ENCODE assay signal across 1 cellular context in the genomic region with DNA sequence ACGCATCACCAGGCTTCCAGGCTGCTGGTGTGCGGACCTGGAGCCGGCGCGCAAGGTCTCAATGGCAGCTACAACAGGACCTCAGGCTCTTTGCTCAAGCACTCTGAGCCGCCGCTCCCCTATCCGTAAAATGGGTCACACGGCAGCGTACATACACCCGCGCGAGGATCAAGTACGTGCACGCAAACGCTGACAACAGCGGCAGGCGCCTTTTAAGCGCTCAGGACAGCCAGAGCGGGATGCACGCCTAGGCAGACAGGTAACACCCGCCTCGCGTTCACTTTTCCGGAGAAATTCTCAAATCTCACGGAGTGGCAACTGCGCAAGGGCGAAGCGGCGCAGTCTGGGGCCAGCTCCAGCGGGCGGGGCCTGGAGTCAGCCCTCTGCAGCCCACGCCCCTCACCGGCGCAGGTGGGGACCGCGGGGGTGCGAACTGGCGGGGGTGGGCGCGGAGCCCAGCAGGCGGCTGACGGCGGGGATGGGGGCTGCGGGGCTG.
TF ChIP-seq lines count a peak whose summit lies in the region.

No MANE protein-coding gene starts in this region.

TF ChIP-seq in HepG2, 621 proteins besides CTCF, POLR2A, EP300 and RAD21 (continued from another document and continues in another):
- TF ChIP-seq, protein P1, sequence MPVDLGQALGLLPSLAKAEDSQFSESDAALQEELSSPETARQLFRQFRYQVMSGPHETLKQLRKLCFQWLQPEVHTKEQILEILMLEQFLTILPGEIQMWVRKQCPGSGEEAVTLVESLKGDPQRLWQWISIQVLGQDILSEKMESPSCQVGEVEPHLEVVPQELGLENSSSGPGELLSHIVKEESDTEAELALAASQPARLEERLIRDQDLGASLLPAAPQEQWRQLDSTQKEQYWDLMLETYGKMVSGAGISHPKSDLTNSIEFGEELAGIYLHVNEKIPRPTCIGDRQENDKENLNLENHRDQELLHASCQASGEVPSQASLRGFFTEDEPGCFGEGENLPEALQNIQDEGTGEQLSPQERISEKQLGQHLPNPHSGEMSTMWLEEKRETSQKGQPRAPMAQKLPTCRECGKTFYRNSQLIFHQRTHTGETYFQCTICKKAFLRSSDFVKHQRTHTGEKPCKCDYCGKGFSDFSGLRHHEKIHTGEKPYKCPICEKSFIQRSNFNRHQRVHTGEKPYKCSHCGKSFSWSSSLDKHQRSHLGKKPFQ (CRISPR knock-in tag; IDR thresholded peaks at IDR 0.05; ENCODE audit: insufficient replicate concordance) = peak; percentile 41
- TF ChIP-seq ZFP90 (CRISPR knock-in tag; IDR thresholded peaks at IDR 0.05; ENCODE audit: borderline replicate concordance) (no peak), AGO1 (IDR thresholded peaks at IDR 0.05; ENCODE audit: low read depth, low read length, poor library complexity, severe bottlenecking) (no peak), SOX6 (IDR thresholded peaks at IDR 0.05) (no peak), SOX6 (CRISPR knock-in tag; IDR thresholded peaks at IDR 0.05) (0 out of 2 replicates have a peak, but pooled peaks have one; percentile 1), SSRP1 (CRISPR knock-in tag; IDR thresholded peaks at IDR 0.05) (0 out of 2 replicates have a peak, but pooled peaks have one; percentile 6), SP1 (IDR thresholded peaks at IDR 0.05) (no peak), SP1 (CRISPR knock-in tag; IDR thresholded peaks at IDR 0.05) (peak; percentile 45), ARHGAP35 (CRISPR knock-in tag; IDR thresholded peaks at IDR 0.05; ENCODE audit: borderline replicate concordance) (peak; percentile 16; the same call in 1 of the 2 replicates), ZNF253 (CRISPR knock-in tag; IDR thresholded peaks at IDR 0.05; ENCODE audit: borderline replicate concordance) (no peak), ZNF598 (CRISPR knock-in tag; IDR thresholded peaks at IDR 0.05; ENCODE audit: borderline replicate concordance) (no peak), BHLHE40 (IDR thresholded peaks at IDR 0.05; ENCODE audit: low read length) (no peak), THAP11 (CRISPR knock-in tag; IDR thresholded peaks at IDR 0.05) (no peak), ARNT2 (CRISPR knock-in tag; IDR thresholded peaks at IDR 0.05; ENCODE audit: low read depth) (no peak), ZNF878 (CRISPR knock-in tag; IDR thresholded peaks at IDR 0.05) (0 out of 2 replicates have a peak, but pooled peaks have one; percentile 39), JDP2 (CRISPR knock-in tag; IDR thresholded peaks at IDR 0.05; ENCODE audit: borderline replicate concordance) (no peak), ZNF20 (CRISPR knock-in tag; IDR thresholded peaks at IDR 0.05) (no peak), DR1 (CRISPR knock-in tag; IDR thresholded peaks at IDR 0.05) (peak; percentile 6; the same call in 1 of the 2 replicates), RNF2 (conservative IDR thresholded peaks at IDR 0.05; ENCODE audit: low read depth) (no peak), ZFP41 (CRISPR knock-in tag; IDR thresholded peaks at IDR 0.05; ENCODE audit: borderline replicate concordance) (peak; percentile 9; the same call in 1 of the 2 replicates), RELA (CRISPR knock-in tag; IDR thresholded peaks at IDR 0.05) (no peak), HNRNPK (IDR thresholded peaks at IDR 0.05; ENCODE audit: low read depth, low read length, poor library complexity, severe bottlenecking) (no peak), ZNF720 (CRISPR knock-in tag; IDR thresholded peaks at IDR 0.05) (no peak), PCBP1 (IDR thresholded peaks at IDR 0.05; ENCODE audit: borderline replicate concordance, low read depth, low read length) (0 out of 2 replicates have a peak, but pooled peaks have one; percentile 81), TGIF2 (CRISPR knock-in tag; IDR thresholded peaks at IDR 0.05) (0 out of 2 replicates have a peak, but pooled peaks have one; percentile 25), TRIM24 (CRISPR knock-in tag; IDR thresholded peaks at IDR 0.05) (no peak), ZNF12 (CRISPR knock-in tag; IDR thresholded peaks at IDR 0.05) (peak; percentile 60), FOXC1 (CRISPR knock-in tag; IDR thresholded peaks at IDR 0.05; ENCODE audit: borderline replicate concordance) (no peak), SYNCRIP (IDR thresholded peaks at IDR 0.05; ENCODE audit: insufficient read depth, low read depth, low read length) (no peak), FOXA1 (IDR thresholded peaks at IDR 0.05) (no peak), FOXA1 (CRISPR knock-in tag; IDR thresholded peaks at IDR 0.05) (0 out of 2 replicates have a peak, but pooled peaks have one; percentile 14), CHCHD3 (CRISPR knock-in tag; IDR thresholded peaks at IDR 0.05) (0 out of 2 replicates have a peak, but pooled peaks have one; percentile 9), ZNF230 (CRISPR knock-in tag; IDR thresholded peaks at IDR 0.05) (peak; percentile 14; the same call in 1 of the 2 replicates), RFX1 (IDR thresholded peaks at IDR 0.05) (no peak), ZNF713 (CRISPR knock-in tag; IDR thresholded peaks at IDR 0.05) (0 out of 2 replicates have a peak, but pooled peaks have one; percentile 42), JARID2 (CRISPR knock-in tag; IDR thresholded peaks at IDR 0.05; ENCODE audit: insufficient replicate concordance) (no peak), AKAP8 (CRISPR knock-in tag; IDR thresholded peaks at IDR 0.05) (no peak), GZF1 (CRISPR knock-in tag; IDR thresholded peaks at IDR 0.05) (0 out of 2 replicates have a peak, but pooled peaks have one; percentile 20), TARDBP (CRISPR knock-in tag; IDR thresholded peaks at IDR 0.05) (no peak), ZNF549 (CRISPR knock-in tag; IDR thresholded peaks at IDR 0.05) (no peak), ZNF577 (CRISPR knock-in tag; IDR thresholded peaks at IDR 0.05; ENCODE audit: borderline replicate concordance, low read depth) (no peak), ZNF607 (CRISPR knock-in tag; IDR thresholded peaks at IDR 0.05; ENCODE audit: borderline replicate concordance) (no peak), HHEX (CRISPR knock-in tag; IDR thresholded peaks at IDR 0.05) (no peak)
- TF ChIP-seq, protein P2, sequence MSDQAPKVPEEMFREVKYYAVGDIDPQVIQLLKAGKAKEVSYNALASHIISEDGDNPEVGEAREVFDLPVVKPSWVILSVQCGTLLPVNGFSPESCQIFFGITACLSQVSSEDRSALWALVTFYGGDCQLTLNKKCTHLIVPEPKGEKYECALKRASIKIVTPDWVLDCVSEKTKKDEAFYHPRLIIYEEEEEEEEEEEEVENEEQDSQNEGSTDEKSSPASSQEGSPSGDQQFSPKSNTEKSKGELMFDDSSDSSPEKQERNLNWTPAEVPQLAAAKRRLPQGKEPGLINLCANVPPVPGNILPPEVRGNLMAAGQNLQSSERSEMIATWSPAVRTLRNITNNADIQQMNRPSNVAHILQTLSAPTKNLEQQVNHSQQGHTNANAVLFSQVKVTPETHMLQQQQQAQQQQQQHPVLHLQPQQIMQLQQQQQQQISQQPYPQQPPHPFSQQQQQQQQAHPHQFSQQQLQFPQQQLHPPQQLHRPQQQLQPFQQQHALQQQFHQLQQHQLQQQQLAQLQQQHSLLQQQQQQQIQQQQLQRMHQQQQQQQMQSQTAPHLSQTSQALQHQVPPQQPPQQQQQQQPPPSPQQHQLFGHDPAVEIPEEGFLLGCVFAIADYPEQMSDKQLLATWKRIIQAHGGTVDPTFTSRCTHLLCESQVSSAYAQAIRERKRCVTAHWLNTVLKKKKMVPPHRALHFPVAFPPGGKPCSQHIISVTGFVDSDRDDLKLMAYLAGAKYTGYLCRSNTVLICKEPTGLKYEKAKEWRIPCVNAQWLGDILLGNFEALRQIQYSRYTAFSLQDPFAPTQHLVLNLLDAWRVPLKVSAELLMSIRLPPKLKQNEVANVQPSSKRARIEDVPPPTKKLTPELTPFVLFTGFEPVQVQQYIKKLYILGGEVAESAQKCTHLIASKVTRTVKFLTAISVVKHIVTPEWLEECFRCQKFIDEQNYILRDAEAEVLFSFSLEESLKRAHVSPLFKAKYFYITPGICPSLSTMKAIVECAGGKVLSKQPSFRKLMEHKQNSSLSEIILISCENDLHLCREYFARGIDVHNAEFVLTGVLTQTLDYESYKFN (CRISPR knock-in tag; conservative IDR thresholded peaks at IDR 0.05) = no peak
- TF ChIP-seq, protein P3, sequence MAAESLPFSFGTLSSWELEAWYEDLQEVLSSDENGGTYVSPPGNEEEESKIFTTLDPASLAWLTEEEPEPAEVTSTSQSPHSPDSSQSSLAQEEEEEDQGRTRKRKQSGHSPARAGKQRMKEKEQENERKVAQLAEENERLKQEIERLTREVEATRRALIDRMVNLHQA (CRISPR knock-in tag; IDR thresholded peaks at IDR 0.05) = no peak
- TF ChIP-seq, protein P4, sequence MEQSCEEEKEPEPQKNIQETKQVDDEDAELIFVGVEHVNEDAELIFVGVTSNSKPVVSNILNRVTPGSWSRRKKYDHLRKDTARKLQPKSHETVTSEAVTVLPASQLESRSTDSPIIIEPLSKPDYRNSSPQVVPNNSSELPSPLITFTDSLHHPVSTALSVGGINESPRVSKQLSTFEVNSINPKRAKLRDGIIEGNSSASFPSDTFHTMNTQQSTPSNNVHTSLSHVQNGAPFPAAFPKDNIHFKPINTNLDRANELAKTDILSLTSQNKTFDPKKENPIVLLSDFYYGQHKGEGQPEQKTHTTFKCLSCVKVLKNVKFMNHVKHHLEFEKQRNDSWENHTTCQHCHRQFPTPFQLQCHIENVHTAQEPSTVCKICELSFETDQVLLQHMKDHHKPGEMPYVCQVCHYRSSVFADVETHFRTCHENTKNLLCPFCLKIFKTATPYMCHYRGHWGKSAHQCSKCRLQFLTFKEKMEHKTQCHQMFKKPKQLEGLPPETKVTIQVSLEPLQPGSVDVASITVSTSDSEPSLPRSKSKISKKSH (CRISPR knock-in tag; IDR thresholded peaks at IDR 0.05; ENCODE audit: borderline replicate concordance) = peak; percentile 70
- TF ChIP-seq, protein P5, sequence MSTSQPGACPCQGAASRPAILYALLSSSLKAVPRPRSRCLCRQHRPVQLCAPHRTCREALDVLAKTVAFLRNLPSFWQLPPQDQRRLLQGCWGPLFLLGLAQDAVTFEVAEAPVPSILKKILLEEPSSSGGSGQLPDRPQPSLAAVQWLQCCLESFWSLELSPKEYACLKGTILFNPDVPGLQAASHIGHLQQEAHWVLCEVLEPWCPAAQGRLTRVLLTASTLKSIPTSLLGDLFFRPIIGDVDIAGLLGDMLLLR (CRISPR knock-in tag; IDR thresholded peaks at IDR 0.05) = no peak
- TF ChIP-seq, protein P6, sequence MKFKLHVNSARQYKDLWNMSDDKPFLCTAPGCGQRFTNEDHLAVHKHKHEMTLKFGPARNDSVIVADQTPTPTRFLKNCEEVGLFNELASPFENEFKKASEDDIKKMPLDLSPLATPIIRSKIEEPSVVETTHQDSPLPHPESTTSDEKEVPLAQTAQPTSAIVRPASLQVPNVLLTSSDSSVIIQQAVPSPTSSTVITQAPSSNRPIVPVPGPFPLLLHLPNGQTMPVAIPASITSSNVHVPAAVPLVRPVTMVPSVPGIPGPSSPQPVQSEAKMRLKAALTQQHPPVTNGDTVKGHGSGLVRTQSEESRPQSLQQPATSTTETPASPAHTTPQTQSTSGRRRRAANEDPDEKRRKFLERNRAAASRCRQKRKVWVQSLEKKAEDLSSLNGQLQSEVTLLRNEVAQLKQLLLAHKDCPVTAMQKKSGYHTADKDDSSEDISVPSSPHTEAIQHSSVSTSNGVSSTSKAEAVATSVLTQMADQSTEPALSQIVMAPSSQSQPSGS (CRISPR knock-in tag; IDR thresholded peaks at IDR 0.05) = no peak
- TF ChIP-seq, protein P7, sequence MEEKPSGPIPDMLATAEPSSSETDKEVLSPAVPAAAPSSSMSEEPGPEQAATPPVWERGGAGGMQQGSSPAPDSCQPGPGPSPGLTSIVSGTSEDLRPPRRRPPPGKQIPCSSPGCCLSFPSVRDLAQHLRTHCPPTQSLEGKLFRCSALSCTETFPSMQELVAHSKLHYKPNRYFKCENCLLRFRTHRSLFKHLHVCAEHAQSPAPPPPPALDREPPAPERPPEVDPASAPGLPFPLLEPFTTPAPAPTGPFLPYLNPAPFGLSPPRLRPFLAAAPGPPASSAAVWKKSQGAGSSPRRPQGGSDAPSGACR (CRISPR knock-in tag; IDR thresholded peaks at IDR 0.05) = peak; percentile 23; the same call in 1 of the 2 replicates
- TF ChIP-seq, protein P8, sequence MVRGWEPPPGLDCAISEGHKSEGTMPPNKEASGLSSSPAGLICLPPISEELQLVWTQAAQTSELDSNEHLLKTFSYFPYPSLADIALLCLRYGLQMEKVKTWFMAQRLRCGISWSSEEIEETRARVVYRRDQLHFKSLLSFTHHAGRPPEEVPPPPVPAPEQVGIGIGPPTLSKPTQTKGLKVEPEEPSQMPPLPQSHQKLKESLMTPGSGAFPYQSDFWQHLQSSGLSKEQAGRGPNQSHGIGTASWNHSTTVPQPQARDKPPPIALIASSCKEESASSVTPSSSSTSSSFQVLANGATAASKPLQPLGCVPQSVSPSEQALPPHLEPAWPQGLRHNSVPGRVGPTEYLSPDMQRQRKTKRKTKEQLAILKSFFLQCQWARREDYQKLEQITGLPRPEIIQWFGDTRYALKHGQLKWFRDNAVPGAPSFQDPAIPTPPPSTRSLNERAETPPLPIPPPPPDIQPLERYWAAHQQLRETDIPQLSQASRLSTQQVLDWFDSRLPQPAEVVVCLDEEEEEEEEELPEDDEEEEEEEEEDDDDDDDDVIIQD (CRISPR knock-in tag; IDR thresholded peaks at IDR 0.05; ENCODE audit: low read depth) = no peak
- TF ChIP-seq, protein P9, sequence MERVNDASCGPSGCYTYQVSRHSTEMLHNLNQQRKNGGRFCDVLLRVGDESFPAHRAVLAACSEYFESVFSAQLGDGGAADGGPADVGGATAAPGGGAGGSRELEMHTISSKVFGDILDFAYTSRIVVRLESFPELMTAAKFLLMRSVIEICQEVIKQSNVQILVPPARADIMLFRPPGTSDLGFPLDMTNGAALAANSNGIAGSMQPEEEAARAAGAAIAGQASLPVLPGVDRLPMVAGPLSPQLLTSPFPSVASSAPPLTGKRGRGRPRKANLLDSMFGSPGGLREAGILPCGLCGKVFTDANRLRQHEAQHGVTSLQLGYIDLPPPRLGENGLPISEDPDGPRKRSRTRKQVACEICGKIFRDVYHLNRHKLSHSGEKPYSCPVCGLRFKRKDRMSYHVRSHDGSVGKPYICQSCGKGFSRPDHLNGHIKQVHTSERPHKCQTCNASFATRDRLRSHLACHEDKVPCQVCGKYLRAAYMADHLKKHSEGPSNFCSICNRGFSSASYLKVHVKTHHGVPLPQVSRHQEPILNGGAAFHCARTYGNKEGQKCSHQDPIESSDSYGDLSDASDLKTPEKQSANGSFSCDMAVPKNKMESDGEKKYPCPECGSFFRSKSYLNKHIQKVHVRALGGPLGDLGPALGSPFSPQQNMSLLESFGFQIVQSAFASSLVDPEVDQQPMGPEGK (CRISPR knock-in tag; IDR thresholded peaks at IDR 0.05) = peak; percentile 66
